8 cellular contexts compared by ENCODE assay signal in the genomic region with DNA sequence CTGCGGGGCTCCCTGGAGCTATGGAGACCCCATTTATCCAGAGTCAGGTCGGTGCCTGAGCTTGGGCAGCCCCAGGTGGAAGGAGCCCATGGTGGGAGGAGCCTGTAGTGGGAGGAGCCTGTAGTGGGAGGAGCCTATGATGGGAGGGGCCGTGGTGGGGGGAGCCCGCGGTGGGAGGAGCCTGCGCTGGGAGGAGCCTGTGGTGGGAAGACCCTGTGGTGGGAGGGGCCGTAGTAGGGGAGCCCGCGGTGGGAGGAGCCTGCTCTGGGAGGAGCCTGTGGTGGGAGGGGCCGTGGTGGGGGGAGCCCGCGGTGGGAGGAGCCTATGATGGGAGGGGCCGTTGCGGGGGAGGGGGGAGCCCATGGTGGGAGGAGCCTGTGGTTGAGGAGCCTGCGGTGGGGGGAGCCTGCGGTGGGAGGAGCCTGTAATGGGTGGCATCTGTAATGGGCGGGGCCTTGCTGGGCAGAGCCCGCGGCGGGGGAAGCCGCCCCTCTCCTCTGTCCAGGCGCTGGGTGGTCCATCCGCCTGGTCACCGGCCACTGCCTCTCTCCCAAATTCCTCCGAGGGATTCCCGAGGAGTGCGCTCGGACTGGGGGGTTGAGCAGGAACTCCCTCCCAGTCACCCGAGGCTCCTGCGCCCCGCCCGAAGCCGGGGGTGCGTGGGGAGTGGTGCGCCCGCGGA. TPM values are rescaled to one million over a fixed set of nuclear protein-coding genes. Genes with fewer than 3 reads are reported as not detected.
A peak's percentile ranks its signal among the peaks of the same experiment; 100 is the strongest.
DNase-seq lines count a peak whose midpoint lies in the region; ATAC-seq and TF ChIP-seq lines count a peak whose summit lies in the region.

No MANE protein-coding gene starts in this region.

- H3K27ac Mint-ChIP-seq in activated CD8-positive, alpha-beta T cell treated with anti-CD3 and anti-CD28 coated beads, Interleukin-2, amount 10 ng/mL, durations not matched to agents 7 days and 5 days: peak overlapping the region; percentile 91
- H3K27ac Mint-ChIP-seq in effector memory CD8-positive, alpha-beta T cell: peak overlapping the region; percentile 92 to 94
- no peak overlapping the region for H3K27ac Mint-ChIP-seq in mesothelial cell of epicardium

- peak overlapping the region; percentile 47; the same call in 1 of the 2 replicates for H3K4me3 ChIP-seq in GM08714 (ENCODE audit: low read length)

- peaks cover 21% of the 10 kb centered on the region for H3K4me1 Mint-ChIP-seq in activated CD8-positive, alpha-beta T cell treated with anti-CD3 and anti-CD28 coated beads, Interleukin-2, amount 10 ng/mL, durations not matched to agents 7 days and 5 days (ENCODE audit: low read depth)
- peaks cover 9 to 14% of the 10 kb centered on the region in 2 donors for H3K4me1 Mint-ChIP-seq in effector memory CD8-positive, alpha-beta T cell (ENCODE audit: low read depth in 2 of 2)
- H3K4me1 Mint-ChIP-seq in mesothelial cell of epicardium: no peaks in the 10 kb centered on the region

- H3K9me3 Mint-ChIP-seq in activated CD8-positive, alpha-beta T cell treated with anti-CD3 and anti-CD28 coated beads, Interleukin-2, amount 10 ng/mL, durations not matched to agents 7 days and 5 days (ENCODE audit: insufficient read depth): no peaks in the 10 kb centered on the region
- no peaks in the 10 kb centered on the region for H3K9me3 Mint-ChIP-seq in effector memory CD8-positive, alpha-beta T cell
- no peaks in the 10 kb centered on the region for H3K9me3 Mint-ChIP-seq in mesothelial cell of epicardium

- H3K36me3 Mint-ChIP-seq in activated CD8-positive, alpha-beta T cell treated with anti-CD3 and anti-CD28 coated beads, Interleukin-2, amount 10 ng/mL, durations not matched to agents 7 days and 5 days (ENCODE audit: low read depth): peaks cover 3% of the 10 kb centered on the region
- peaks cover 25% of the 10 kb centered on the region for H3K36me3 Mint-ChIP-seq in effector memory CD8-positive, alpha-beta T cell (ENCODE audit: insufficient read depth)
- H3K36me3 Mint-ChIP-seq in mesothelial cell of epicardium: no peaks in the 10 kb centered on the region

- DNase-seq in NCI-H748 (lab: John Stamatoyannopoulos, UW; ENCODE audit: unreplicated experiment) (peak; percentile 75), mesothelial cell of epicardium (ENCODE audit: low spot score in 2 of 2, unreplicated experiment in 2 of 2) (peak; percentile 79 to 85)
- peak; percentile 90 for DNase-seq in activated CD8-positive, alpha-beta T cell treated with anti-CD3 and anti-CD28 coated beads, Interleukin-2, amount 10 ng/mL, durations not matched to agents 7 days and 5 days
- DNase-seq in effector memory CD8-positive, alpha-beta T cell: peak; percentile 89 to 90 (median 89)
- DNase-seq in stimulated activated CD8-positive, alpha-beta memory T cell treated with anti-CD3 and anti-CD28 coated beads, Interleukin-4, amount 100 ng/mL, for 24 hours (ENCODE audit: low read depth): peak; percentile 73

- CTCF ChIA-PET in activated CD8-positive, alpha-beta T cell treated with anti-CD3 and anti-CD28 coated beads, Interleukin-2, amount 10 ng/mL, durations not matched to agents 7 days and 5 days (lab: Charles Lee): interaction anchor here (1.2 to 2.0 kb wide), 5 partner anchors 14 to 526 kb away, joined by 3 to 17 read pairs (median 5); a partner anchor contains a TSS

- no peak for TF ChIP-seq CTCF in mesothelial cell of epicardium (IDR thresholded peaks at IDR 0.05; ENCODE audit: unreplicated experiment)

- peak overlapping the region; percentile 63 for H3K4me3 Mint-ChIP-seq in activated CD8-positive, alpha-beta T cell treated with anti-CD3 and anti-CD28 coated beads, Interleukin-2, amount 10 ng/mL, durations not matched to agents 7 days and 5 days
- H3K4me3 Mint-ChIP-seq in effector memory CD8-positive, alpha-beta T cell: peak overlapping the region; percentile 79 to 80
- H3K4me3 Mint-ChIP-seq in mesothelial cell of epicardium: peak overlapping the region; percentile 64

- POLR2A ChIA-PET in activated CD8-positive, alpha-beta T cell treated with anti-CD3 and anti-CD28 coated beads, Interleukin-2, amount 10 ng/mL, durations not matched to agents 7 days and 5 days (lab: Charles Lee): interaction anchor here (0.9 to 1.6 kb wide), 6 partner anchors 14 to 88 kb away, joined by 3 to 9 read pairs (median 3); a partner anchor contains a TSS

- ATAC-seq in HG02870 (IDR thresholded peaks at IDR 0.05; ENCODE audit: unreplicated experiment) (peak; percentile 36), GM21786 (IDR thresholded peaks at IDR 0.05; ENCODE audit: unreplicated experiment) (no peak)
- peak; percentile 71 for ATAC-seq in activated CD8-positive, alpha-beta T cell treated with anti-CD3 and anti-CD28 coated beads, Interleukin-2, amount 10 ng/mL, durations not matched to agents 7 days and 5 days
- ATAC-seq in effector memory CD8-positive, alpha-beta T cell (replicated peaks): peak; percentile 64

- peaks cover 16% of the 10 kb centered on the region for H3K27me3 Mint-ChIP-seq in activated CD8-positive, alpha-beta T cell treated with anti-CD3 and anti-CD28 coated beads, Interleukin-2, amount 10 ng/mL, durations not matched to agents 7 days and 5 days (ENCODE audit: low read depth)
- H3K27me3 Mint-ChIP-seq in effector memory CD8-positive, alpha-beta T cell: peaks cover 13 to 27% of the 10 kb centered on the region in 2 donors
- peaks cover 4% of the 10 kb centered on the region for H3K27me3 Mint-ChIP-seq in mesothelial cell of epicardium (ENCODE audit: low read depth)

RNA-seq across cellular contexts. Expression of a gene that starts 0.6 kb away (rescaled TPM):
- under 1 TPM; 0.26 to 0.29 TPM for total RNA-seq in activated CD8-positive, alpha-beta T cell treated with anti-CD3 and anti-CD28 coated beads, Interleukin-2, amount 10 ng/mL, durations not matched to agents 7 days and 5 days
- total RNA-seq in mesothelial cell of epicardium: 0.86 to 1.4 TPM (median 1.1 TPM) in 3 replicates

RNA-seq across cellular contexts. Expression of a gene that starts 5.8 kb away (rescaled TPM):
- not detected for total RNA-seq in activated CD8-positive, alpha-beta T cell treated with anti-CD3 and anti-CD28 coated beads, Interleukin-2, amount 10 ng/mL, durations not matched to agents 7 days and 5 days
- total RNA-seq in mesothelial cell of epicardium: not detected in 3 replicates

RNA-seq across cellular contexts. Expression of a gene that starts 16.2 kb away (rescaled TPM):
- under 1 TPM in 1 of 2 experiments, not detected in 1; 0.34 TPM for total RNA-seq in activated CD8-positive, alpha-beta T cell treated with anti-CD3 and anti-CD28 coated beads, Interleukin-2, amount 10 ng/mL, durations not matched to agents 7 days and 5 days
- total RNA-seq in mesothelial cell of epicardium: 0.11 to 0.18 TPM in 2 of 3 replicates, not detected in the other

RNA-seq across cellular contexts. Expression of a gene that starts 20.6 kb away (rescaled TPM):
- total RNA-seq in activated CD8-positive, alpha-beta T cell treated with anti-CD3 and anti-CD28 coated beads, Interleukin-2, amount 10 ng/mL, durations not matched to agents 7 days and 5 days: 100 to 1,000 TPM in 1 of 2 experiments, 10 to 100 TPM in 1; 99.1 to 102 TPM
- total RNA-seq in mesothelial cell of epicardium: 35.1 to 44.4 TPM (median 40.0 TPM) in 3 replicates

RNA-seq across cellular contexts. Expression of a gene that starts 32.8 kb away (rescaled TPM):
- total RNA-seq in activated CD8-positive, alpha-beta T cell treated with anti-CD3 and anti-CD28 coated beads, Interleukin-2, amount 10 ng/mL, durations not matched to agents 7 days and 5 days: 100 to 1,000 TPM; 292 to 296 TPM
- 258 to 271 TPM (median 269 TPM) in 3 replicates for total RNA-seq in mesothelial cell of epicardium
